ENCODE assay signal across 24 cellular contexts in the genomic region with DNA sequence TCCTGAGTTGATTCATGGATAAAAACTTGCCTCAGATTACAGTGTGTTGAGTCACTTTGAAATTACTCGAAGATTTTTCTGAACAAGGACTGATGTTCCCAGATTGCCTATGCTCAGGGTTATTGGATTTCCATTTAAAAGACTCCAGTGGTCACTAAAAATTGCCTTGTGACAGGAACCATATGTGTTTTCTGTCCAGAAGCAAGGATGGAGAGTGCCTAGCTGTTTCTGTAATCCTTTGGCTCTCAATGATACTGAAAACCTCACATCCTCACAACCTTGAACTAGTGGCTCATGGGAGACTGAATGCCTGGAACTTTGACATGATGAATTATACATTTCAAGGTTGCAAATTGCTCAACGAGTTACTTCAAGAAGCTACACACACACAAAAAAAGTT.
DNase-seq lines count a peak whose midpoint lies in the region; ATAC-seq and TF ChIP-seq lines count a peak whose summit lies in the region.
"Had no signal": no experiment of that assay in that cellular context is flagged by ENCODE, and none has a peak within 500 bp of the region (broad histone marks: within the 10 kb centered on the region; RNA-seq: fewer than 3 reads in every experiment).

No MANE protein-coding gene starts in this region.

- H3K36me3 Mint-ChIP-seq in naive thymus-derived CD8-positive, alpha-beta T cell, result no peaks in the 10 kb centered on the region

- no peak for TF ChIP-seq RAD21 in IMR-90 (IDR thresholded peaks at IDR 0.05; ENCODE audit: low read length)

- no peak overlapping the region for H3K14ac ChIP-seq in IMR-90 (replicated peaks; ENCODE audit: low read depth, low read length)

- H4K20me1 ChIP-seq in IMR-90 (ENCODE audit: insufficient read depth, low read length), result no peaks in the 10 kb centered on the region
- H4K20me1 ChIP-seq: BLaER1 had no signal

- no peak overlapping the region for H3K27ac Mint-ChIP-seq in naive thymus-derived CD8-positive, alpha-beta T cell
- H3K27ac Mint-ChIP-seq: CD4-positive, alpha-beta T cell had no signal

- H2AFZ ChIP-seq in IMR-90 (replicated peaks; ENCODE audit: low read length, poor library complexity), result no peak overlapping the region
- H2AFZ ChIP-seq: GM23248 had no signal

- no peak for TF ChIP-seq CTCF in IMR-90 (conservative IDR thresholded peaks at IDR 0.05; ENCODE audit: low read depth, low read length)
- TF ChIP-seq CTCF in fibroblast of pulmonary artery (IDR thresholded peaks at IDR 0.05; ENCODE audit: low read length, missing control alignments), result no peak
- TF ChIP-seq CTCF in stomach (IDR thresholded peaks at IDR 0.05), result no peak
- no peak for TF ChIP-seq CTCF in body of pancreas (IDR thresholded peaks at IDR 0.05)

- no peak overlapping the region for H2BK120ac ChIP-seq in IMR-90 (ENCODE audit: low read depth, low read length)

- no peak overlapping the region for H3K4ac ChIP-seq in IMR-90 (ENCODE audit: low read depth, low read length)

- intact Hi-C loops in IMR-90 (cut with micrococcal nuclease) (no loop called here), stomach (cut with DNase I; ENCODE audit: low total_unique reads) (no loop called here), body of pancreas (cut with DNase I) (no loop called here)

- no peaks in the 10 kb centered on the region for H3K4me1 Mint-ChIP-seq in naive thymus-derived CD8-positive, alpha-beta T cell

- H3K27ac ChIP-seq in IMR-90 (ENCODE audit: insufficient read depth, low read length) (no peak overlapping the region), stomach (no peak overlapping the region), body of pancreas (no peak overlapping the region)
- H3K27ac ChIP-seq: BLaER1, GM23248, KMS-11, Peyer's patch had no signal

- H4K8ac ChIP-seq in IMR-90 (ENCODE audit: low read depth in 2 of 2, low read length in 2 of 2), result no peak overlapping the region

- H3K9me3 Mint-ChIP-seq in naive thymus-derived CD8-positive, alpha-beta T cell, result peaks cover 0 to 12% (median 9%) of the 10 kb centered on the region in 9 donors

- no peaks in the 10 kb centered on the region for H3K9me1 ChIP-seq in IMR-90 (ENCODE audit: insufficient read depth, low read length)

- no CpG with 5 or more reads among the region's 2 CpGs for WGBS in IMR-90 (ENCODE audit: extremely low coverage in 2 of 2, insufficient read length in 1 of 2), 2 experiments
- WGBS in stomach, 5 donors, result 52 to 61% (median 52%) methylated on average over 2 of the region's 2 CpGs
- WGBS in body of pancreas, 2 donors, result 25 to 34% methylated on average over 2 of the region's 2 CpGs

- 0 out of 2 replicates have a peak, but pooled peaks have one; percentile 46 for ATAC-seq in IMR-90 (ENCODE audit: low read depth)
- peak; percentile 80 for ATAC-seq in SK-N-SH treated with all-trans-retinoic acid at 6 μM for 48 hours
- ATAC-seq in naive thymus-derived CD8-positive, alpha-beta T cell, result no peak
- no peak for ATAC-seq in body of pancreas

- peak; percentile 30 for DNase-seq in IMR-90
- DNase-seq in fibroblast of pulmonary artery (ENCODE audit: low read depth), result peak; percentile 3
- DNase-seq in retina, result peak; percentile 3
- no peak for DNase-seq in stomach
- DNase-seq in naive thymus-derived CD8-positive, alpha-beta T cell, result no peak
- no peak for DNase-seq in body of pancreas
- DNase-seq in NCI-H2171 (lab: John Stamatoyannopoulos, UW), result no peak
- DNase-seq: ACHN; CD4-positive, alpha-beta T cell; COR-L47; DMS 273 treated with DMSO at 0.1 percent for 48 hours; DMS79 treated with DMSO at 0.1 percent for 48 hours; GM23248; NCI-H1105; NCI-H146; NCI-H2029 treated with DMSO at 0.1 percent for 48 hours; NCI-H524 treated with DMSO at 0.1 percent for 48 hours; NCI-H82; Peyer's patch; Right ventricle myocardium superior had no signal

- H3K4me1 ChIP-seq in IMR-90 (ENCODE audit: control insufficient read depth, insufficient read depth, low read length) (no peaks in the 10 kb centered on the region), stomach (no peaks in the 10 kb centered on the region), body of pancreas (no peaks in the 10 kb centered on the region)
- H3K4me1 ChIP-seq: BLaER1, Peyer's patch had no signal

- H3K9me3 ChIP-seq in IMR-90 (ENCODE audit: control insufficient read depth, insufficient read depth, low read length) (no peaks in the 10 kb centered on the region), stomach (no peaks in the 10 kb centered on the region), body of pancreas (no peaks in the 10 kb centered on the region)
- H3K9me3 ChIP-seq: BLaER1, HAP-1, Peyer's patch had no signal

- dilution Hi-C loops in IMR-90 (cut with HindIII; ENCODE audit: low sequenced_read_pairs, unreplicated experiment), result no loop called here

- no peaks in the 10 kb centered on the region for H3K36me3 ChIP-seq in IMR-90 (ENCODE audit: control insufficient read depth, insufficient read depth, low read length)
- H3K36me3 ChIP-seq in stomach, result no peaks in the 10 kb centered on the region
- no peaks in the 10 kb centered on the region for H3K36me3 ChIP-seq in body of pancreas (replicated peaks in 1 of 2; ENCODE audit: insufficient read depth in 1 of 2, low read depth in 2 of 2)
- H3K36me3 ChIP-seq: BLaER1, HAP-1, Peyer's patch had no signal

- H3K4me3 ChIP-seq in IMR-90 (ENCODE audit: insufficient read depth, low read depth, low read length), result no peak overlapping the region
- no peak overlapping the region for H3K4me3 ChIP-seq in fibroblast of pulmonary artery (replicated peaks; ENCODE audit: low read depth, low read length)
- no peak overlapping the region for H3K4me3 ChIP-seq in stomach
- no peak overlapping the region for H3K4me3 ChIP-seq in body of pancreas
- H3K4me3 ChIP-seq: BLaER1, GM23248, HAP-1, Peyer's patch had no signal

- no peak overlapping the region for H2BK5ac ChIP-seq in IMR-90 (ENCODE audit: low read depth, low read length, poor library complexity, severe bottlenecking)

- no peak overlapping the region for H3K9ac ChIP-seq in IMR-90 (ENCODE audit: low read depth, low read length)
- H3K9ac ChIP-seq: BLaER1, GM23248, KMS-11 had no signal

- TF ChIP-seq POLR2A in IMR-90 (IDR thresholded peaks at IDR 0.05; ENCODE audit: low read depth, low read length) (no peak), stomach (IDR thresholded peaks at IDR 0.05) (no peak), body of pancreas (IDR thresholded peaks at IDR 0.05) (no peak)

- in situ Hi-C loops in IMR-90 (cut with MboI; ENCODE audit: low sequenced_read_pairs), result no loop called here

- peak overlapping the region; percentile 16 for H2BK20ac ChIP-seq in IMR-90 (ENCODE audit: low read depth, low read length)

- H3K79me1 ChIP-seq in IMR-90 (ENCODE audit: low read depth in 1 of 2, low read length in 2 of 2), result no peaks in the 10 kb centered on the region

- BruUV-seq in IMR-90 (replicated peaks; lab: Mats Ljungman, UMichigan), result no TSS peak

- POLR2A ChIA-PET in IMR-90 (lab: Charles Lee; ENCODE audit: unreplicated experiment), result no interaction called here
- POLR2A ChIA-PET in naive thymus-derived CD8-positive, alpha-beta T cell (lab: Charles Lee), result no interaction called here

- no peak overlapping the region for H3K4me3 Mint-ChIP-seq in naive thymus-derived CD8-positive, alpha-beta T cell
- H3K4me3 Mint-ChIP-seq: CD4-positive, alpha-beta T cell had no signal

- H4K91ac ChIP-seq in IMR-90 (ENCODE audit: insufficient read depth, low read depth, low read length), result no peak overlapping the region

- H3K23ac ChIP-seq in IMR-90 (ENCODE audit: low read depth, low read length), result no peak overlapping the region

- no peak overlapping the region for H3K56ac ChIP-seq in IMR-90 (ENCODE audit: extremely low read depth, insufficient read depth, low read length)

- CTCF ChIA-PET in IMR-90 (lab: Yijun Ruan, JAX), result no interaction called here

- H3K4me2 ChIP-seq in IMR-90 (ENCODE audit: low read depth, low read length), result no peak overlapping the region
- H3K4me2 ChIP-seq: BLaER1 had no signal

- H3K27me3 ChIP-seq in IMR-90 (ENCODE audit: control insufficient read depth, insufficient read depth, low read length) (no peaks in the 10 kb centered on the region), stomach (no peaks in the 10 kb centered on the region), body of pancreas (no peaks in the 10 kb centered on the region)
- H3K27me3 ChIP-seq: BLaER1, Peyer's patch had no signal

- no peak overlapping the region for H2AK5ac ChIP-seq in IMR-90 (ENCODE audit: low read depth, low read length)

- H2AK9ac ChIP-seq in IMR-90 (replicated peaks; ENCODE audit: low read depth, low read length, poor library complexity), result no peak overlapping the region

- H3K27me3 Mint-ChIP-seq in naive thymus-derived CD8-positive, alpha-beta T cell, result peaks cover 0 to 3% (median 0%) of the 10 kb centered on the region in 5 donors
- H3K27me3 Mint-ChIP-seq: CD4-positive, alpha-beta T cell had no signal

- H4K5ac ChIP-seq in IMR-90 (ENCODE audit: low read depth, low read length), result no peak overlapping the region

- TF ChIP-seq EP300 in stomach (IDR thresholded peaks at IDR 0.05), result no peak

- H2BK15ac ChIP-seq in IMR-90 (ENCODE audit: low read depth, low read length), result no peak overlapping the region

- no peak overlapping the region for H3K18ac ChIP-seq in IMR-90 (ENCODE audit: low read depth, low read length)

TF ChIP-seq in IMR-90, 13 proteins besides CTCF, POLR2A, EP300 and RAD21 (continues in another document):
- TF ChIP-seq FOS (IDR thresholded peaks at IDR 0.05; ENCODE audit: low read depth, low read length) (no peak), MAZ (IDR thresholded peaks at IDR 0.05; ENCODE audit: borderline replicate concordance, low read depth, low read length) (no peak), BHLHE40 (IDR thresholded peaks at IDR 0.05; ENCODE audit: low read depth, low read length) (no peak), RFX5 (IDR thresholded peaks at IDR 0.05; ENCODE audit: low read depth, low read length) (no peak), CEBPB (IDR thresholded peaks at IDR 0.05; ENCODE audit: low read depth, low read length) (no peak), MAFK (IDR thresholded peaks at IDR 0.05; ENCODE audit: low read depth, low read length) (no peak), NFE2L2 (IDR thresholded peaks at IDR 0.05; ENCODE audit: low read depth, low read length) (no peak), MXI1 (IDR thresholded peaks at IDR 0.05; ENCODE audit: borderline replicate concordance, low read depth, low read length) (no peak), SMC3 (IDR thresholded peaks at IDR 0.05; ENCODE audit: low read depth, low read length) (no peak)

TF ChIP-seq in SK-N-SH treated with all-trans-retinoic acid at 6 μM for 48 hours, 23 proteins besides CTCF, POLR2A, EP300 and RAD21 (continues in another document):
- no peak for TF ChIP-seq SNAI2 (CRISPR knock-in tag; IDR thresholded peaks at IDR 0.05)

Comparison
In these comparisons a context has a peak if more than half of its experiments do, and no peak if none do; other contexts are left out.
1. ATAC-seq: peak in IMR-90 (single experiment) and SK-N-SH treated with all-trans-retinoic acid at 6 μM for 48 hours (single experiment); none in naive thymus-derived CD8-positive, alpha-beta T cell (0 of 2) and body of pancreas (single experiment).
2. DNase-seq: peak in IMR-90 (single experiment), fibroblast of pulmonary artery (single experiment) and retina (single experiment); none in stomach (single experiment), naive thymus-derived CD8-positive, alpha-beta T cell (0 of 10), body of pancreas (0 of 4) and NCI-H2171 (single experiment).